In genomic region chr9:120650352-120650751, GRCh38 we compare ENCODE assay signal across 1 cellular context.
A peak's percentile ranks its signal among the peaks of the same experiment; 100 is the strongest.
TF ChIP-seq lines count a peak whose summit lies in the region.

No MANE protein-coding gene starts in this region.

TF ChIP-seq in HepG2, 621 proteins besides CTCF, POLR2A, EP300 and RAD21 (continued from another document):
- TF ChIP-seq, protein P1, sequence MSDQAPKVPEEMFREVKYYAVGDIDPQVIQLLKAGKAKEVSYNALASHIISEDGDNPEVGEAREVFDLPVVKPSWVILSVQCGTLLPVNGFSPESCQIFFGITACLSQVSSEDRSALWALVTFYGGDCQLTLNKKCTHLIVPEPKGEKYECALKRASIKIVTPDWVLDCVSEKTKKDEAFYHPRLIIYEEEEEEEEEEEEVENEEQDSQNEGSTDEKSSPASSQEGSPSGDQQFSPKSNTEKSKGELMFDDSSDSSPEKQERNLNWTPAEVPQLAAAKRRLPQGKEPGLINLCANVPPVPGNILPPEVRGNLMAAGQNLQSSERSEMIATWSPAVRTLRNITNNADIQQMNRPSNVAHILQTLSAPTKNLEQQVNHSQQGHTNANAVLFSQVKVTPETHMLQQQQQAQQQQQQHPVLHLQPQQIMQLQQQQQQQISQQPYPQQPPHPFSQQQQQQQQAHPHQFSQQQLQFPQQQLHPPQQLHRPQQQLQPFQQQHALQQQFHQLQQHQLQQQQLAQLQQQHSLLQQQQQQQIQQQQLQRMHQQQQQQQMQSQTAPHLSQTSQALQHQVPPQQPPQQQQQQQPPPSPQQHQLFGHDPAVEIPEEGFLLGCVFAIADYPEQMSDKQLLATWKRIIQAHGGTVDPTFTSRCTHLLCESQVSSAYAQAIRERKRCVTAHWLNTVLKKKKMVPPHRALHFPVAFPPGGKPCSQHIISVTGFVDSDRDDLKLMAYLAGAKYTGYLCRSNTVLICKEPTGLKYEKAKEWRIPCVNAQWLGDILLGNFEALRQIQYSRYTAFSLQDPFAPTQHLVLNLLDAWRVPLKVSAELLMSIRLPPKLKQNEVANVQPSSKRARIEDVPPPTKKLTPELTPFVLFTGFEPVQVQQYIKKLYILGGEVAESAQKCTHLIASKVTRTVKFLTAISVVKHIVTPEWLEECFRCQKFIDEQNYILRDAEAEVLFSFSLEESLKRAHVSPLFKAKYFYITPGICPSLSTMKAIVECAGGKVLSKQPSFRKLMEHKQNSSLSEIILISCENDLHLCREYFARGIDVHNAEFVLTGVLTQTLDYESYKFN (CRISPR knock-in tag; conservative IDR thresholded peaks at IDR 0.05), result 0 out of 2 replicates have a peak, but pooled peaks have one; percentile 34
- no peak for TF ChIP-seq KDM1A (CRISPR knock-in tag; IDR thresholded peaks at IDR 0.05)
- TF ChIP-seq WIZ (CRISPR knock-in tag; IDR thresholded peaks at IDR 0.05), result no peak
- TF ChIP-seq PATZ1 (CRISPR knock-in tag; IDR thresholded peaks at IDR 0.05), result 0 out of 2 replicates have a peak, but pooled peaks have one; percentile 18
TF ChIP-seq in HepG2: peak in this region for 22.
